1 cellular context compared by ENCODE assay signal in the genomic region with DNA sequence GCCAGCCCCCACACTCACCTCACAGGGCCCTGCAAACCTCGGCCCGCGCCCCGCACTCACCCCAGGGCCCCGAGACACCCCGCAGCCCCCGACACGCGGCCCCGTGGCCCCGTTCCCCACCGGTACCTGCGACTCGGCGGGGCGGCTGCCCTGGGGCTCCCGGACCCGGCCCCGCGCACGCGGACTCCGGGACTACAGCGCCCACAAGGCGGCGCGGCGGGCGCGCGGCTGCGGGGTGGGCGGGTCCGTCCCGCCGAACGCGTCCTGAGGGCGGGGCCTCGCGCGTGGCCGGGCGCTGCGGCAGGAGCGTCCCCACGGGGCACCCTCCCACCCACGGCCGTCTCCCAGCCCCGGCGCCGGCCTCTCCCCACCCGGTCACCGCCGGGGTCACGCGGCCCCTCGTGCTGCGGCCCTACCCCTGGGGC.
TF ChIP-seq lines count a peak whose summit lies in the region.

A gene (minus strand): TSS at position 199 of the 425 bp plus-strand sequence. CDS start 4,481 bp downstream, outside the sequence.

TF ChIP-seq in GM12878, 131 proteins besides CTCF, POLR2A, EP300 and RAD21 (continued from another document and continues in another):
- TF ChIP-seq, protein P1, sequence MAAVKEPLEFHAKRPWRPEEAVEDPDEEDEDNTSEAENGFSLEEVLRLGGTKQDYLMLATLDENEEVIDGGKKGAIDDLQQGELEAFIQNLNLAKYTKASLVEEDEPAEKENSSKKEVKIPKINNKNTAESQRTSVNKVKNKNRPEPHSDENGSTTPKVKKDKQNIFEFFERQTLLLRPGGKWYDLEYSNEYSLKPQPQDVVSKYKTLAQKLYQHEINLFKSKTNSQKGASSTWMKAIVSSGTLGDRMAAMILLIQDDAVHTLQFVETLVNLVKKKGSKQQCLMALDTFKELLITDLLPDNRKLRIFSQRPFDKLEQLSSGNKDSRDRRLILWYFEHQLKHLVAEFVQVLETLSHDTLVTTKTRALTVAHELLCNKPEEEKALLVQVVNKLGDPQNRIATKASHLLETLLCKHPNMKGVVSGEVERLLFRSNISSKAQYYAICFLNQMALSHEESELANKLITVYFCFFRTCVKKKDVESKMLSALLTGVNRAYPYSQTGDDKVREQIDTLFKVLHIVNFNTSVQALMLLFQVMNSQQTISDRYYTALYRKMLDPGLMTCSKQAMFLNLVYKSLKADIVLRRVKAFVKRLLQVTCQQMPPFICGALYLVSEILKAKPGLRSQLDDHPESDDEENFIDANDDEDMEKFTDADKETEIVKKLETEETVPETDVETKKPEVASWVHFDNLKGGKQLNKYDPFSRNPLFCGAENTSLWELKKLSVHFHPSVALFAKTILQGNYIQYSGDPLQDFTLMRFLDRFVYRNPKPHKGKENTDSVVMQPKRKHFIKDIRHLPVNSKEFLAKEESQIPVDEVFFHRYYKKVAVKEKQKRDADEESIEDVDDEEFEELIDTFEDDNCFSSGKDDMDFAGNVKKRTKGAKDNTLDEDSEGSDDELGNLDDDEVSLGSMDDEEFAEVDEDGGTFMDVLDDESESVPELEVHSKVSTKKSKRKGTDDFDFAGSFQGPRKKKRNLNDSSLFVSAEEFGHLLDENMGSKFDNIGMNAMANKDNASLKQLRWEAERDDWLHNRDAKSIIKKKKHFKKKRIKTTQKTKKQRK (IDR thresholded peaks at IDR 0.05; ENCODE audit: low read depth, low read length), result no peak
- TF ChIP-seq RCOR1 (conservative IDR thresholded peaks at IDR 0.05; ENCODE audit: low read depth, low read length), result no peak
- TF ChIP-seq, protein P2, sequence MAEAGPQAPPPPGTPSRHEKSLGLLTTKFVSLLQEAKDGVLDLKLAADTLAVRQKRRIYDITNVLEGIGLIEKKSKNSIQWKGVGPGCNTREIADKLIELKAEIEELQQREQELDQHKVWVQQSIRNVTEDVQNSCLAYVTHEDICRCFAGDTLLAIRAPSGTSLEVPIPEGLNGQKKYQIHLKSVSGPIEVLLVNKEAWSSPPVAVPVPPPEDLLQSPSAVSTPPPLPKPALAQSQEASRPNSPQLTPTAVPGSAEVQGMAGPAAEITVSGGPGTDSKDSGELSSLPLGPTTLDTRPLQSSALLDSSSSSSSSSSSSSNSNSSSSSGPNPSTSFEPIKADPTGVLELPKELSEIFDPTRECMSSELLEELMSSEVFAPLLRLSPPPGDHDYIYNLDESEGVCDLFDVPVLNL (IDR thresholded peaks at IDR 0.05; ENCODE audit: low read depth, low read length), result no peak
- no peak for TF ChIP-seq FOXM1 (IDR thresholded peaks at IDR 0.05; ENCODE audit: low read depth, low read length)
- TF ChIP-seq TCF7 (IDR thresholded peaks at IDR 0.05; ENCODE audit: borderline replicate concordance), result no peak
- TF ChIP-seq NR2F1 (conservative IDR thresholded peaks at IDR 0.05), result peak; percentile 69
- no peak for TF ChIP-seq HDAC2 (IDR thresholded peaks at IDR 0.05)
- TF ChIP-seq, protein P3, sequence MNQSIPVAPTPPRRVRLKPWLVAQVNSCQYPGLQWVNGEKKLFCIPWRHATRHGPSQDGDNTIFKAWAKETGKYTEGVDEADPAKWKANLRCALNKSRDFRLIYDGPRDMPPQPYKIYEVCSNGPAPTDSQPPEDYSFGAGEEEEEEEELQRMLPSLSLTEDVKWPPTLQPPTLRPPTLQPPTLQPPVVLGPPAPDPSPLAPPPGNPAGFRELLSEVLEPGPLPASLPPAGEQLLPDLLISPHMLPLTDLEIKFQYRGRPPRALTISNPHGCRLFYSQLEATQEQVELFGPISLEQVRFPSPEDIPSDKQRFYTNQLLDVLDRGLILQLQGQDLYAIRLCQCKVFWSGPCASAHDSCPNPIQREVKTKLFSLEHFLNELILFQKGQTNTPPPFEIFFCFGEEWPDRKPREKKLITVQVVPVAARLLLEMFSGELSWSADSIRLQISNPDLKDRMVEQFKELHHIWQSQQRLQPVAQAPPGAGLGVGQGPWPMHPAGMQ (IDR thresholded peaks at IDR 0.05; ENCODE audit: borderline replicate concordance), result no peak
- TF ChIP-seq, protein P4, sequence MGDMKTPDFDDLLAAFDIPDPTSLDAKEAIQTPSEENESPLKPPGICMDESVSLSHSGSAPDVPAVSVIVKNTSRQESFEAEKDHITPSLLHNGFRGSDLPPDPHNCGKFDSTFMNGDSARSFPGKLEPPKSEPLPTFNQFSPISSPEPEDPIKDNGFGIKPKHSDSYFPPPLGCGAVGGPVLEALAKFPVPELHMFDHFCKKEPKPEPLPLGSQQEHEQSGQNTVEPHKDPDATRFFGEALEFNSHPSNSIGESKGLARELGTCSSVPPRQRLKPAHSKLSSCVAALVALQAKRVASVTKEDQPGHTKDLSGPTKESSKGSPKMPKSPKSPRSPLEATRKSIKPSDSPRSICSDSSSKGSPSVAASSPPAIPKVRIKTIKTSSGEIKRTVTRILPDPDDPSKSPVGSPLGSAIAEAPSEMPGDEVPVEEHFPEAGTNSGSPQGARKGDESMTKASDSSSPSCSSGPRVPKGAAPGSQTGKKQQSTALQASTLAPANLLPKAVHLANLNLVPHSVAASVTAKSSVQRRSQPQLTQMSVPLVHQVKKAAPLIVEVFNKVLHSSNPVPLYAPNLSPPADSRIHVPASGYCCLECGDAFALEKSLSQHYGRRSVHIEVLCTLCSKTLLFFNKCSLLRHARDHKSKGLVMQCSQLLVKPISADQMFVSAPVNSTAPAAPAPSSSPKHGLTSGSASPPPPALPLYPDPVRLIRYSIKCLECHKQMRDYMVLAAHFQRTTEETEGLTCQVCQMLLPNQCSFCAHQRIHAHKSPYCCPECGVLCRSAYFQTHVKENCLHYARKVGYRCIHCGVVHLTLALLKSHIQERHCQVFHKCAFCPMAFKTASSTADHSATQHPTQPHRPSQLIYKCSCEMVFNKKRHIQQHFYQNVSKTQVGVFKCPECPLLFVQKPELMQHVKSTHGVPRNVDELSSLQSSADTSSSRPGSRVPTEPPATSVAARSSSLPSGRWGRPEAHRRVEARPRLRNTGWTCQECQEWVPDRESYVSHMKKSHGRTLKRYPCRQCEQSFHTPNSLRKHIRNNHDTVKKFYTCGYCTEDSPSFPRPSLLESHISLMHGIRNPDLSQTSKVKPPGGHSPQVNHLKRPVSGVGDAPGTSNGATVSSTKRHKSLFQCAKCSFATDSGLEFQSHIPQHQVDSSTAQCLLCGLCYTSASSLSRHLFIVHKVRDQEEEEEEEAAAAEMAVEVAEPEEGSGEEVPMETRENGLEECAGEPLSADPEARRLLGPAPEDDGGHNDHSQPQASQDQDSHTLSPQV (IDR thresholded peaks at IDR 0.05), result no peak
- TF ChIP-seq TAF1 (IDR thresholded peaks at IDR 0.05; ENCODE audit: borderline replicate concordance, low read depth, low read length), result no peak; the same call in 1 of the 2 replicates
- TF ChIP-seq, protein P5, sequence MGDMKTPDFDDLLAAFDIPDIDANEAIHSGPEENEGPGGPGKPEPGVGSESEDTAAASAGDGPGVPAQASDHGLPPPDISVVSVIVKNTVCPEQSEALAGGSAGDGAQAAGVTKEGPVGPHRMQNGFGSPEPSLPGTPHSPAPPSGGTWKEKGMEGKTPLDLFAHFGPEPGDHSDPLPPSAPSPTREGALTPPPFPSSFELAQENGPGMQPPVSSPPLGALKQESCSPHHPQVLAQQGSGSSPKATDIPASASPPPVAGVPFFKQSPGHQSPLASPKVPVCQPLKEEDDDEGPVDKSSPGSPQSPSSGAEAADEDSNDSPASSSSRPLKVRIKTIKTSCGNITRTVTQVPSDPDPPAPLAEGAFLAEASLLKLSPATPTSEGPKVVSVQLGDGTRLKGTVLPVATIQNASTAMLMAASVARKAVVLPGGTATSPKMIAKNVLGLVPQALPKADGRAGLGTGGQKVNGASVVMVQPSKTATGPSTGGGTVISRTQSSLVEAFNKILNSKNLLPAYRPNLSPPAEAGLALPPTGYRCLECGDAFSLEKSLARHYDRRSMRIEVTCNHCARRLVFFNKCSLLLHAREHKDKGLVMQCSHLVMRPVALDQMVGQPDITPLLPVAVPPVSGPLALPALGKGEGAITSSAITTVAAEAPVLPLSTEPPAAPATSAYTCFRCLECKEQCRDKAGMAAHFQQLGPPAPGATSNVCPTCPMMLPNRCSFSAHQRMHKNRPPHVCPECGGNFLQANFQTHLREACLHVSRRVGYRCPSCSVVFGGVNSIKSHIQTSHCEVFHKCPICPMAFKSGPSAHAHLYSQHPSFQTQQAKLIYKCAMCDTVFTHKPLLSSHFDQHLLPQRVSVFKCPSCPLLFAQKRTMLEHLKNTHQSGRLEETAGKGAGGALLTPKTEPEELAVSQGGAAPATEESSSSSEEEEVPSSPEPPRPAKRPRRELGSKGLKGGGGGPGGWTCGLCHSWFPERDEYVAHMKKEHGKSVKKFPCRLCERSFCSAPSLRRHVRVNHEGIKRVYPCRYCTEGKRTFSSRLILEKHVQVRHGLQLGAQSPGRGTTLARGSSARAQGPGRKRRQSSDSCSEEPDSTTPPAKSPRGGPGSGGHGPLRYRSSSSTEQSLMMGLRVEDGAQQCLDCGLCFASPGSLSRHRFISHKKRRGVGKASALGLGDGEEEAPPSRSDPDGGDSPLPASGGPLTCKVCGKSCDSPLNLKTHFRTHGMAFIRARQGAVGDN (IDR thresholded peaks at IDR 0.05), result 0 out of 2 replicates have a peak, but pooled peaks have one; percentile 25
- TF ChIP-seq, protein P6, sequence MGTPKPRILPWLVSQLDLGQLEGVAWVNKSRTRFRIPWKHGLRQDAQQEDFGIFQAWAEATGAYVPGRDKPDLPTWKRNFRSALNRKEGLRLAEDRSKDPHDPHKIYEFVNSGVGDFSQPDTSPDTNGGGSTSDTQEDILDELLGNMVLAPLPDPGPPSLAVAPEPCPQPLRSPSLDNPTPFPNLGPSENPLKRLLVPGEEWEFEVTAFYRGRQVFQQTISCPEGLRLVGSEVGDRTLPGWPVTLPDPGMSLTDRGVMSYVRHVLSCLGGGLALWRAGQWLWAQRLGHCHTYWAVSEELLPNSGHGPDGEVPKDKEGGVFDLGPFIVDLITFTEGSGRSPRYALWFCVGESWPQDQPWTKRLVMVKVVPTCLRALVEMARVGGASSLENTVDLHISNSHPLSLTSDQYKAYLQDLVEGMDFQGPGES (IDR thresholded peaks at IDR 0.05), result no peak
- 0 out of 2 replicates have a peak, but pooled peaks have one; percentile 16 for TF ChIP-seq DPF2 (IDR thresholded peaks at IDR 0.05)
- no peak for TF ChIP-seq SREBF1 (IDR thresholded peaks at IDR 0.05; ENCODE audit: low read length)
- TF ChIP-seq CBX5 (IDR thresholded peaks at IDR 0.05; ENCODE audit: low read depth), result no peak
- peak; percentile 65; the same call in 1 of the 2 replicates for TF ChIP-seq CREB1 (IDR thresholded peaks at IDR 0.05; ENCODE audit: low read depth)
- TF ChIP-seq RELA (IDR thresholded peaks at IDR 0.05; ENCODE audit: borderline replicate concordance, partially characterized antibody), result no peak
- no peak for TF ChIP-seq ETV6 (conservative IDR thresholded peaks at IDR 0.05 in 1 of 2, IDR thresholded peaks at IDR 0.05 in 1 of 2; ENCODE audit: borderline replicate concordance in 1 of 2, low read depth in 1 of 2)
- TF ChIP-seq RAD51 (IDR thresholded peaks at IDR 0.05), result no peak
- TF ChIP-seq BMI1 (IDR thresholded peaks at IDR 0.05; ENCODE audit: borderline replicate concordance), result no peak
- TF ChIP-seq BCL11A (IDR thresholded peaks at IDR 0.05; ENCODE audit: low read depth, low read length), result no peak
- TF ChIP-seq CHD4 (IDR thresholded peaks at IDR 0.05), result no peak
- TF ChIP-seq SRF (IDR thresholded peaks at IDR 0.05; ENCODE audit: low read depth in 2 of 2, low read length in 2 of 2), result no peak
- TF ChIP-seq, protein P7, sequence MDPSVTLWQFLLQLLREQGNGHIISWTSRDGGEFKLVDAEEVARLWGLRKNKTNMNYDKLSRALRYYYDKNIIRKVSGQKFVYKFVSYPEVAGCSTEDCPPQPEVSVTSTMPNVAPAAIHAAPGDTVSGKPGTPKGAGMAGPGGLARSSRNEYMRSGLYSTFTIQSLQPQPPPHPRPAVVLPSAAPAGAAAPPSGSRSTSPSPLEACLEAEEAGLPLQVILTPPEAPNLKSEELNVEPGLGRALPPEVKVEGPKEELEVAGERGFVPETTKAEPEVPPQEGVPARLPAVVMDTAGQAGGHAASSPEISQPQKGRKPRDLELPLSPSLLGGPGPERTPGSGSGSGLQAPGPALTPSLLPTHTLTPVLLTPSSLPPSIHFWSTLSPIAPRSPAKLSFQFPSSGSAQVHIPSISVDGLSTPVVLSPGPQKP (IDR thresholded peaks at IDR 0.05; ENCODE audit: low read depth, low read length), result no peak
- TF ChIP-seq, protein P8, sequence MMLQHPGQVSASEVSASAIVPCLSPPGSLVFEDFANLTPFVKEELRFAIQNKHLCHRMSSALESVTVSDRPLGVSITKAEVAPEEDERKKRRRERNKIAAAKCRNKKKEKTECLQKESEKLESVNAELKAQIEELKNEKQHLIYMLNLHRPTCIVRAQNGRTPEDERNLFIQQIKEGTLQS (IDR thresholded peaks at IDR 0.05; ENCODE audit: borderline replicate concordance, extremely low read depth, low read depth, low read length), result no peak
- TF ChIP-seq LARP7 (IDR thresholded peaks at IDR 0.05), result 0 out of 2 replicates have a peak, but pooled peaks have one; percentile 34
- TF ChIP-seq GATAD2B (conservative IDR thresholded peaks at IDR 0.05; ENCODE audit: low read depth), result no peak
- TF ChIP-seq, protein P9, sequence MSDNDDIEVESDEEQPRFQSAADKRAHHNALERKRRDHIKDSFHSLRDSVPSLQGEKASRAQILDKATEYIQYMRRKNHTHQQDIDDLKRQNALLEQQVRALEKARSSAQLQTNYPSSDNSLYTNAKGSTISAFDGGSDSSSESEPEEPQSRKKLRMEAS (IDR thresholded peaks at IDR 0.05; ENCODE audit: low read depth, low read length), result no peak
- TF ChIP-seq EGR1 (IDR thresholded peaks at IDR 0.05; ENCODE audit: borderline replicate concordance in 1 of 2, low read depth in 2 of 2, low read length in 2 of 2), result 0 out of 3 replicates have a peak, but pooled peaks of 1 of the 2 experiments have one; percentile 3
- TF ChIP-seq CBX3 (IDR thresholded peaks at IDR 0.05; ENCODE audit: borderline replicate concordance, low read depth), result no peak
- peak; percentile 39; the same call in 1 of the 2 replicates for TF ChIP-seq NR2C1 (IDR thresholded peaks at IDR 0.05)
- TF ChIP-seq BACH1 (IDR thresholded peaks at IDR 0.05; ENCODE audit: borderline replicate concordance), result peak; percentile 82
- peak in 1 of 2 experiments; percentile 73; a peak in 2 of 4 replicates for TF ChIP-seq BHLHE40 (IDR thresholded peaks at IDR 0.05; ENCODE audit: borderline replicate concordance in 1 of 2, low read depth in 2 of 2, low read length in 1 of 2)
- no peak for TF ChIP-seq ESRRA (IDR thresholded peaks at IDR 0.05; ENCODE audit: low read length)
- peak; percentile 73 for TF ChIP-seq HCFC1 (IDR thresholded peaks at IDR 0.05; ENCODE audit: low read length)
